In the genomic region with DNA sequence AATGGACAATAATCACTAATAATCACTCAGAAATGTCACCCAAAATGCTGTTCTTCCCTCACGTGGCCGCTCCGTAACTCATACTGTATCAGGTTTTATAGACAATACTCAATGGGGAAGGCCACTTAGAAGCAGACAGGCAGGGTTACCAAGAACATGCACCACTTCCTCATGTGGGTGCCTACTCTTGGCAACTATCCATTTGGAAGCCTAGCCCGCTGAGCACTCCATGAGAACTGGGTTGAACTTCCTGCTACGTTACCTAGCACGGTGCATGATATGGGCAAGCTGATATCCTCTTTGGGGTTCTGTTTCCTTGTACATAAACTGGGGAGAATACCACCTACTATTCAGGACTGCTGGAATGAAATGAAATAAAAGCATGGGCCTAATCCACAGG, we compare ENCODE assay signal across 14 cellular contexts. TPM values are rescaled to one million over a fixed set of nuclear protein-coding genes. Genes with fewer than 3 reads are reported as not detected.
DNase-seq lines count a peak whose midpoint lies in the region; ATAC-seq and TF ChIP-seq lines count a peak whose summit lies in the region.
"Had no signal": no experiment of that assay in that cellular context is flagged by ENCODE, and none has a peak within 500 bp of the region (broad histone marks: within the 10 kb centered on the region; RNA-seq: fewer than 3 reads in every experiment).

No MANE protein-coding gene starts in this region.

- no peak overlapping the region for H3K4me2 ChIP-seq in smooth muscle cell

- no peak overlapping the region for H3K9ac ChIP-seq in smooth muscle cell (ENCODE audit: low read depth)

- CTCF ChIA-PET in activated CD8-positive, alpha-beta T cell treated with anti-CD3 and anti-CD28 coated beads for 36 hours (lab: Charles Lee): no interaction called here

- H3K9me3 Mint-ChIP-seq in dendritic cell treated with granulocyte-macrophage colony-stimulating factor and Interleukin-4, amounts not matched to agents 40 ng/mL and 50 ng/mL, for 4 days: no peaks in the 10 kb centered on the region
- no peaks in the 10 kb centered on the region for H3K9me3 Mint-ChIP-seq in activated CD8-positive, alpha-beta T cell treated with anti-CD3 and anti-CD28 coated beads for 36 hours

- POLR2A ChIA-PET in activated CD8-positive, alpha-beta T cell treated with anti-CD3 and anti-CD28 coated beads for 36 hours (lab: Charles Lee): no interaction called here

- H3K4me3 ChIP-seq in mucosa of descending colon (no peak overlapping the region), smooth muscle cell (no peak overlapping the region)

- in situ Hi-C loops in KBM-7 (cut with MboI; ENCODE audit: low pct_unique_long_range_greater_than_20kb, low sequenced_read_pairs): no loop called here

- peaks cover 4% of the 10 kb centered on the region for H3F3A ChIP-seq in smooth muscle cell (ENCODE audit: low read depth)

- H3K36me3 Mint-ChIP-seq in dendritic cell treated with granulocyte-macrophage colony-stimulating factor and Interleukin-4, amounts not matched to agents 40 ng/mL and 50 ng/mL, for 4 days (ENCODE audit: low read depth): peaks cover 91% of the 10 kb centered on the region
- H3K36me3 Mint-ChIP-seq in activated CD8-positive, alpha-beta T cell treated with anti-CD3 and anti-CD28 coated beads for 36 hours (ENCODE audit: low read depth): peaks cover 29% of the 10 kb centered on the region

- peak overlapping the region; percentile 79 for H3K27ac Mint-ChIP-seq in dendritic cell treated with granulocyte-macrophage colony-stimulating factor and Interleukin-4, amounts not matched to agents 40 ng/mL and 50 ng/mL, for 4 days
- H3K27ac Mint-ChIP-seq in activated CD8-positive, alpha-beta T cell treated with anti-CD3 and anti-CD28 coated beads for 36 hours: no peak overlapping the region
- H3K27ac Mint-ChIP-seq: activated naive CD8-positive, alpha-beta T cell had no signal

- ATAC-seq in mucosa of descending colon: peak; percentile 96
- ATAC-seq in activated CD8-positive, alpha-beta T cell treated with anti-CD3 and anti-CD28 coated beads for 36 hours: no peak
- ATAC-seq: HCT116 had no signal

- H3K27me3 Mint-ChIP-seq in dendritic cell treated with granulocyte-macrophage colony-stimulating factor and Interleukin-4, amounts not matched to agents 40 ng/mL and 50 ng/mL, for 4 days: no peaks in the 10 kb centered on the region
- H3K27me3 Mint-ChIP-seq in activated CD8-positive, alpha-beta T cell treated with anti-CD3 and anti-CD28 coated beads for 36 hours: no peaks in the 10 kb centered on the region
- H3K27me3 Mint-ChIP-seq: activated naive CD8-positive, alpha-beta T cell had no signal

- no peak for TF ChIP-seq CTCF in mucosa of descending colon (IDR thresholded peaks at IDR 0.05)
- TF ChIP-seq CTCF in activated CD8-positive, alpha-beta T cell treated with anti-CD3 and anti-CD28 coated beads for 36 hours (IDR thresholded peaks at IDR 0.05): no peak
- no peak for TF ChIP-seq CTCF in smooth muscle cell (IDR thresholded peaks at IDR 0.05; ENCODE audit: borderline replicate concordance, insufficient read depth, poor library complexity, severe bottlenecking)

- H3K27me3 ChIP-seq in smooth muscle cell (ENCODE audit: low read depth): no peaks in the 10 kb centered on the region

- WGBS in smooth muscle cell (ENCODE audit: low lambda C conversion rate): 95% methylated on average over 6 of the region's 6 CpGs

- peaks cover 85% of the 10 kb centered on the region for H4K20me1 ChIP-seq in smooth muscle cell (ENCODE audit: low read depth)

- peaks cover 39% of the 10 kb centered on the region for H3K79me2 ChIP-seq in smooth muscle cell (ENCODE audit: low read depth)

- H3K4me1 ChIP-seq in mucosa of descending colon (ENCODE audit: low read depth) (peaks cover 19% of the 10 kb centered on the region), smooth muscle cell (ENCODE audit: low read depth) (no peaks in the 10 kb centered on the region)

- H3K4me3 Mint-ChIP-seq in dendritic cell treated with granulocyte-macrophage colony-stimulating factor and Interleukin-4, amounts not matched to agents 40 ng/mL and 50 ng/mL, for 4 days: no peak overlapping the region
- no peak overlapping the region for H3K4me3 Mint-ChIP-seq in activated CD8-positive, alpha-beta T cell treated with anti-CD3 and anti-CD28 coated beads for 36 hours
- H3K4me3 Mint-ChIP-seq: activated naive CD8-positive, alpha-beta T cell; neural crest cell had no signal

- H3K9me3 ChIP-seq in mucosa of descending colon (no peaks in the 10 kb centered on the region), smooth muscle cell (replicated peaks; ENCODE audit: low read depth) (no peaks in the 10 kb centered on the region)

- H3K4me1 Mint-ChIP-seq in dendritic cell treated with granulocyte-macrophage colony-stimulating factor and Interleukin-4, amounts not matched to agents 40 ng/mL and 50 ng/mL, for 4 days (ENCODE audit: low read depth): peaks cover 81% of the 10 kb centered on the region
- no peaks in the 10 kb centered on the region for H3K4me1 Mint-ChIP-seq in activated CD8-positive, alpha-beta T cell treated with anti-CD3 and anti-CD28 coated beads for 36 hours (ENCODE audit: low read depth)
- H3K4me1 Mint-ChIP-seq: neural crest cell had no signal

- no peak overlapping the region for H3K27ac ChIP-seq in smooth muscle cell (ENCODE audit: low read depth)

- DNase-seq in Ammon's horn (ENCODE audit: low spot score) (peak; percentile 77), KBM-7 (peak; percentile 68), mucosa of descending colon (peak in 2 of 3 donors; percentile 49 to 81), AG08395 (ENCODE audit: low spot score) (no peak), smooth muscle cell (lab: John Stamatoyannopoulos, UW; ENCODE audit: unreplicated experiment) (no peak)
- DNase-seq in activated CD8-positive, alpha-beta T cell treated with anti-CD3 and anti-CD28 coated beads for 36 hours: no peak
- no peak for DNase-seq in stimulated activated naive CD4-positive, alpha-beta T cell (lab: John Stamatoyannopoulos, UW)
- DNase-seq: NCI-H524, RPMI8226, T1000 had no signal

- H3K36me3 ChIP-seq in mucosa of descending colon (ENCODE audit: low read depth) (no peaks in the 10 kb centered on the region), smooth muscle cell (ENCODE audit: low read depth) (peaks cover 26% of the 10 kb centered on the region)

- intact Hi-C loops in dendritic cell treated with granulocyte-macrophage colony-stimulating factor and Interleukin-4, amounts not matched to agents 40 ng/mL and 50 ng/mL, for 4 days (cut with micrococcal nuclease): no loop called here
- intact Hi-C loops in mucosa of descending colon (cut with DNase I, micrococcal nuclease): no loop called here
- intact Hi-C loops in activated CD8-positive, alpha-beta T cell treated with anti-CD3 and anti-CD28 coated beads for 36 hours (cut with micrococcal nuclease): no loop called here

- H2AFZ ChIP-seq in smooth muscle cell (ENCODE audit: low read depth): no peak overlapping the region

RNA-seq across cellular contexts. Expression of a gene that starts 14.3 kb away (rescaled TPM):
- total RNA-seq in mucosa of descending colon: 100 to 1,000 TPM in 2 of 3 donors, 10 to 100 TPM in 1; 63.7 to 125 (median 109) TPM
- 10 to 100 TPM; 42.5 to 45.3 TPM for total RNA-seq in activated CD8-positive, alpha-beta T cell treated with anti-CD3 and anti-CD28 coated beads for 36 hours
- 52.3 and 63.7 TPM in 2 replicates for total RNA-seq in smooth muscle cell
- polyA plus RNA-seq in smooth muscle cell: 160 and 190 TPM in 2 replicates

Comparison
In these comparisons a context has a peak if more than half of its experiments do, and no peak if none do; other contexts are left out.
1. DNase-seq: peak in Ammon's horn (single experiment), KBM-7 (single experiment) and mucosa of descending colon (2 of 3); none in AG08395 (single experiment), activated CD8-positive, alpha-beta T cell treated with anti-CD3 and anti-CD28 coated beads for 36 hours (single experiment), stimulated activated naive CD4-positive, alpha-beta T cell (0 of 6) and smooth muscle cell (single experiment).